ENCODE assay signal across 8 cellular contexts in genomic region chr6:53358440-53359087, GRCh38. TPM values are rescaled to one million over a fixed set of nuclear protein-coding genes. Genes with fewer than 3 reads are reported as not detected.
DNase-seq lines count a peak whose midpoint lies in the region; ATAC-seq, FAIRE-seq and TF ChIP-seq lines count a peak whose summit lies in the region.

No MANE protein-coding gene starts in this region.

- H3K4me1 ChIP-seq in GM12878 (ENCODE audit: control insufficient read depth, insufficient read depth, low read length): peaks cover 17% of the 10 kb centered on the region
- peaks cover 39 to 49% of the 10 kb centered on the region in 2 donors for H3K4me1 ChIP-seq in thyroid gland

- no peaks in the 10 kb centered on the region for H3K27me3 Mint-ChIP-seq in IgD-negative memory B cell

- BruUV-seq in GM12878 (replicated peaks; lab: Mats Ljungman, UMichigan): TSS peak; percentile 97

- peak overlapping the region; percentile 99 for H3K4me2 ChIP-seq in GM12878 (ENCODE audit: control insufficient read depth, insufficient read depth)

- no peaks in the 10 kb centered on the region for H3K9me3 Mint-ChIP-seq in IgD-negative memory B cell

- TF ChIP-seq RAD21 in GM12878 (IDR thresholded peaks at IDR 0.05; ENCODE audit: insufficient read depth, low read depth, low read length): no peak

- H3K27ac ChIP-seq in C4-2B: peak overlapping the region; percentile 74
- H3K27ac ChIP-seq in GM12878 (ENCODE audit: control insufficient read depth, insufficient read depth): peak overlapping the region; percentile 86
- peak overlapping the region; percentile 89 to 99 (median 94) for H3K27ac ChIP-seq in thyroid gland

- FAIRE-seq in GM12878 (lab: Jason Lieb, UNC): no peak

- intact Hi-C loops in GM12878 (cut with micrococcal nuclease; ENCODE audit: unreplicated experiment): loop anchor here (1.0 to 2.0 kb wide), 3 partner anchors 9 to 103 kb away; no protein-coding TSS in a partner anchor
- intact Hi-C loops in thyroid gland (cut with DNase I): no loop called here

- H2AFZ ChIP-seq in GM12878 (ENCODE audit: control insufficient read depth, low read depth, low read length): peak overlapping the region; percentile 95

- H3K27ac Mint-ChIP-seq in IgD-negative memory B cell: peak overlapping the region; percentile 96 to 99 (median 98)

- WGBS in GM12878 (ENCODE audit: insufficient coverage, insufficient replicate concordance, low lambda C conversion rate, missing lambda C conversion rate): 2% methylated on average over 15 of the region's 16 CpGs
- 20 to 21% methylated on average over 16 of the region's 16 CpGs for WGBS in thyroid gland, 2 donors

- H4K20me1 ChIP-seq in GM12878 (ENCODE audit: control insufficient read depth, insufficient read depth): no peaks in the 10 kb centered on the region

- no peak for TF ChIP-seq POLR2A in GM12878 (IDR thresholded peaks at IDR 0.05; ENCODE audit: low read depth, low read length)
- no peak for TF ChIP-seq POLR2A in thyroid gland (IDR thresholded peaks at IDR 0.05)

- RAD21 ChIA-PET in GM12878 (lab: Charles Lee; ENCODE audit: unreplicated experiment): interaction anchor here (1.1 to 2.6 kb wide), 10 partner anchors 10 to 187 kb away, joined by 5 to 26 read pairs (median 10); partner anchors contain the start of gene ELOVL5

- peaks cover 34 to 42% (median 35%) of the 10 kb centered on the region in 3 donors for H3K4me1 Mint-ChIP-seq in IgD-negative memory B cell

- DNase-seq in GM12878 (ENCODE audit: low read depth, low spot score): no peak
- DNase-seq in left lobe of liver (ENCODE audit: low spot score): no peak
- no peak for DNase-seq in thyroid gland
- no peak for DNase-seq in central memory CD4-positive, alpha-beta T cell
- no peak for DNase-seq in NCI-H1048 (lab: John Stamatoyannopoulos, UW)

- CTCF ChIA-PET in GM12878 (lab: Yijun Ruan, JAX): interaction anchor here (1.0 to 2.8 kb wide), 3 partner anchors 14 to 84 kb away, joined by 3 to 14 read pairs (median 6); no protein-coding TSS in a partner anchor

- in situ Hi-C loops in GM12878 (cut with MboI): no loop called here

- no peaks in the 10 kb centered on the region for H3K36me3 ChIP-seq in GM12878 (ENCODE audit: control insufficient read depth in 2 of 2, insufficient read depth in 2 of 2, low read length in 1 of 2)
- no peaks in the 10 kb centered on the region for H3K36me3 ChIP-seq in thyroid gland

- no peaks in the 10 kb centered on the region for H3K79me2 ChIP-seq in GM12878 (ENCODE audit: control insufficient read depth, insufficient read depth, low read length)

- SMC1A ChIA-PET in GM12878 (lab: Charles Lee; ENCODE audit: uncharacterized antibody, unreplicated experiment): interaction anchor here (0.7 to 1.7 kb wide), 11 partner anchors 11 to 187 kb away, joined by 3 to 15 read pairs (median 4); partner anchors contain the start of gene ELOVL5

- H3K4me3 Mint-ChIP-seq in IgD-negative memory B cell: peak overlapping the region; percentile 89 to 95 (median 92)

- POLR2A ChIA-PET in GM12878 (lab: Charles Lee): interaction anchor here (1.0 to 3.1 kb wide), 17 partner anchors 8 to 79 kb away, joined by 3 to 36 read pairs (median 6); partner anchors contain the start of gene ELOVL5

- TF ChIP-seq CTCF in C4-2B (conservative IDR thresholded peaks at IDR 0.05) (no peak), GM12878 (IDR thresholded peaks at IDR 0.05 in 2 of 3, conservative IDR thresholded peaks at IDR 0.05 in 1 of 3; ENCODE audit: control insufficient read depth in 2 of 3, extremely low read depth in 1 of 3, insufficient read depth in 1 of 3, low read depth in 3 of 3, low read length in 3 of 3) (no peak), thyroid gland (IDR thresholded peaks at IDR 0.05) (no peak)

- H3K4me3 ChIP-seq in GM12878 (peak overlapping the region; percentile 76), thyroid gland (replicated peaks in 1 of 3) (peak overlapping the region in 2 of 3 donors; percentile 3 to 44)

- H3K27me3 ChIP-seq in GM12878 (replicated peaks in 1 of 2; ENCODE audit: control insufficient read depth in 2 of 2, insufficient read depth in 2 of 2, low read length in 1 of 2) (no peaks in the 10 kb centered on the region), thyroid gland (no peaks in the 10 kb centered on the region)

- H3K36me3 Mint-ChIP-seq in IgD-negative memory B cell: peaks cover 6% of the 10 kb centered on the region

- H3K9me3 ChIP-seq in GM12878 (replicated peaks; ENCODE audit: control insufficient read depth, insufficient read depth, low read length) (no peaks in the 10 kb centered on the region; the same call in 2 of the 3 replicates), thyroid gland (no peaks in the 10 kb centered on the region)

- no peak for TF ChIP-seq EP300 in GM12878 (IDR thresholded peaks at IDR 0.05; ENCODE audit: borderline replicate concordance in 1 of 2, control insufficient read depth in 1 of 2, low read depth in 2 of 2, low read length in 2 of 2)

- peak overlapping the region; percentile 92 for H3K9ac ChIP-seq in GM12878 (ENCODE audit: control insufficient read depth, insufficient read depth, low read length)

- ATAC-seq in GM19455 (IDR thresholded peaks at IDR 0.05; ENCODE audit: unreplicated experiment) (peak; percentile 15), GM12878 (peak; percentile 16), left lobe of liver (peak; percentile 7)

TF ChIP-seq in GM12878, 131 proteins besides CTCF, POLR2A, EP300 and RAD21 (continues in another document):
- 0 out of 2 replicates have a peak, but pooled peaks have one; percentile 5 for TF ChIP-seq ZBTB40 (IDR thresholded peaks at IDR 0.05; ENCODE audit: borderline replicate concordance)
- TF ChIP-seq IRF3 (IDR thresholded peaks at IDR 0.05): no peak
- 0 out of 2 replicates have a peak, but pooled peaks have one; percentile 25 for TF ChIP-seq HDGF (IDR thresholded peaks at IDR 0.05)
- TF ChIP-seq ZNF384 (IDR thresholded peaks at IDR 0.05; ENCODE audit: borderline replicate concordance, low read depth, low read length): peak; percentile 33; the same call in 1 of the 2 replicates
- TF ChIP-seq MTA2 (IDR thresholded peaks at IDR 0.05; ENCODE audit: low read depth): 0 out of 2 replicates have a peak, but pooled peaks have one; percentile 8
- peak; percentile 61; the same call in 1 of the 2 replicates for TF ChIP-seq NBN (IDR thresholded peaks at IDR 0.05)
- TF ChIP-seq EED (IDR thresholded peaks at IDR 0.05; ENCODE audit: low read depth): peak; percentile 9; the same call in 1 of the 2 replicates

RNA-seq across cellular contexts. Expression of gene ELOVL5, which starts 9.8 kb away (rescaled TPM):
- polyA plus RNA-seq in IgD-negative memory B cell (156 TPM), GM12878 (2011; rRNA removed) (215 and 245 TPM in 2 replicates), GM12878 (2014; fragmentation: Illumina TruSeq; extraction: Trizol) (241 and 312 TPM in 2 replicates), GM12878 (2014; fragmentation: Nextera tagmentation; extraction: Ambion mirVana) (100 to 1,000 TPM; 187 to 195 TPM), GM12878 (2014; rRNA removed) (162 and 163 TPM in 2 replicates), GM12878 (2016; fragmentation: Nextera tagmentation; extraction: Ambion mirVana) (100 to 1,000 TPM; 226 to 229 TPM)
- total RNA-seq in GM12878 (2013; cell fraction: nucleolus; rRNA removed): 309 and 344 TPM in 2 replicates
- total RNA-seq in GM12878 (2014; rRNA removed) (156 and 169 TPM in 2 replicates), GM12878 (2014; rRNA removed; fragmentation: Illumina TruSeq; extraction: Trizol) (187 and 191 TPM in 2 replicates), GM12878 (2021) (187 and 196 TPM in 2 replicates), left lobe of liver (54.4 TPM), thyroid gland (100 to 1,000 TPM in 1 of 4 donors, 10 to 100 TPM in 3; 74.8 to 110 (median 90.6) TPM)
- polyA plus RNA-seq in GM12878 (2011; ENCODE audit: low read depth): 55.1 TPM
- 120 and 132 TPM in 2 replicates for polyA plus RNA-seq in GM12878 (2011; cell fraction: cytosol; rRNA removed)
- polyA plus RNA-seq in GM12878 (2011; cell fraction: nucleus; rRNA removed): 189 and 251 TPM in 2 replicates
- polyA plus RNA-seq in GM12878 (2012): 82.4 and 87.4 TPM in 2 replicates
- 305 and 322 TPM in 2 replicates for polyA minus RNA-seq in GM12878 (2011; rRNA and poly(A)+ RNA removed)
- 104 and 118 TPM in 2 replicates for polyA minus RNA-seq in GM12878 (2011; cell fraction: cytosol; rRNA and poly(A)+ RNA removed)
- 126 and 135 TPM in 2 replicates for polyA minus RNA-seq in GM12878 (2011; cell fraction: nucleus; rRNA and poly(A)+ RNA removed)
